In genomic region chr12:24940157-24940556, GRCh38 we compare ENCODE assay signal across 29 cellular contexts.
"Had no signal": no experiment of that assay in that cellular context is flagged by ENCODE, and none has a peak within 500 bp of the region (broad histone marks: within the 10 kb centered on the region; RNA-seq: fewer than 3 reads in every experiment).

No MANE protein-coding gene starts in this region.

- H3K9me3 ChIP-seq: colonic mucosa, esophagus squamous epithelium, gastroesophageal sphincter had no signal

- ATAC-seq: activated CD4-positive, CD25-positive, alpha-beta regulatory T cell treated with anti-CD3 and anti-CD28 coated beads, Interleukin-2, amount 50 U/mL, for 24 hours; activated CD8-positive, alpha-beta memory T cell treated with anti-CD3 and anti-CD28 coated beads, Interleukin-2, amount 10 ng/mL, durations not matched to agents 7 days and 5 days; activated CD8-positive, alpha-beta T cell treated with anti-CD3 and anti-CD28 coated beads, Interleukin-2, amount 10 ng/mL, durations not matched to agents 7 days and 5 days; gastroesophageal sphincter; T-helper 17 cell had no signal

- H3K36me3 Mint-ChIP-seq: activated naive CD8-positive, alpha-beta T cell had no signal

- H3K4me3 Mint-ChIP-seq: activated B cell treated with CpG ODN at 0.5 μM for 24 hours; activated CD8-positive, alpha-beta memory T cell treated with anti-CD3 and anti-CD28 coated beads, Interleukin-2, amount 10 ng/mL, durations not matched to agents 7 days and 5 days; activated CD8-positive, alpha-beta T cell treated with anti-CD3 and anti-CD28 coated beads, Interleukin-2, amount 10 ng/mL, durations not matched to agents 7 days and 5 days; activated naive CD8-positive, alpha-beta T cell; activated T-helper 1 cell treated with anti-CD3 and anti-CD28 coated beads, Interleukin-12 subunit alpha, Interleukin-12 subunit beta, Interleukin-2, Interleukin-4 antibody, amounts not matched to agents 30 ng/mL and 10 ng/mL and 1 ng/mL, durations not matched to agents 14 hours and 24 hours and 36 hours; T-helper 17 cell; T-helper 2 cell treated with Interferon-gamma antibody and Interleukin-4, amounts not matched to agents 5 μg/mL and 100 μg/mL, for 36 hours had no signal

- H3K27ac Mint-ChIP-seq: activated B cell treated with CpG ODN at 0.5 μM for 24 hours; activated CD8-positive, alpha-beta memory T cell treated with anti-CD3 and anti-CD28 coated beads, Interleukin-2, amount 10 ng/mL, durations not matched to agents 7 days and 5 days; activated CD8-positive, alpha-beta T cell treated with anti-CD3 and anti-CD28 coated beads, Interleukin-2, amount 10 ng/mL, durations not matched to agents 7 days and 5 days; activated naive CD8-positive, alpha-beta T cell; activated T-helper 1 cell treated with anti-CD3 and anti-CD28 coated beads, Interleukin-12 subunit alpha, Interleukin-12 subunit beta, Interleukin-2, Interleukin-4 antibody, amounts not matched to agents 30 ng/mL and 10 ng/mL and 1 ng/mL, durations not matched to agents 14 hours and 24 hours and 36 hours; activated T-helper 2 cell treated with anti-CD3 and anti-CD28 coated beads, Interferon-gamma antibody, Interleukin-2, Interleukin-4, amounts not matched to agents 10 μg/mL and 5 μg/mL and 100 μg/mL, durations not matched to agents 14 hours and 24 hours and 36 hours; T-helper 17 cell; T-helper 2 cell treated with Interferon-gamma antibody and Interleukin-4, amounts not matched to agents 5 μg/mL and 100 μg/mL, for 36 hours had no signal

- DNase-seq: activated B cell treated with CpG ODN at 0.5 μM for 24 hours; activated CD4-positive, alpha-beta T cell treated with anti-CD3 and anti-CD28 coated beads for 48 hours; activated CD4-positive, alpha-beta T cell treated with anti-CD3 and anti-CD28 coated beads, Interleukin-2, amount 50 U/mL, for 1 hour; activated CD4-positive, alpha-beta T cell treated with anti-CD3 and anti-CD28 coated beads, Interleukin-2, amount 50 U/mL, for 48 hours; activated CD8-positive, alpha-beta memory T cell treated with anti-CD3 and anti-CD28 coated beads, Interleukin-2, amount 10 ng/mL, durations not matched to agents 7 days and 5 days; activated CD8-positive, alpha-beta memory T cell treated with anti-CD3 and anti-CD28 coated beads, Interleukin-2, amount 50 U/mL, for 4 hours; activated CD8-positive, alpha-beta T cell treated with anti-CD3 and anti-CD28 coated beads, Interleukin-2, amount 10 ng/mL, durations not matched to agents 7 days and 5 days; activated gamma-delta T cell; activated naive CD4-positive, alpha-beta T cell treated with anti-CD3 and anti-CD28 coated beads, Interleukin-2, amount 50 U/mL, for 16 hours; activated naive CD4-positive, alpha-beta T cell treated with Interleukin-2 at 50 U/mL for 16 hours; activated T-cell treated with anti-CD3 and anti-CD28 coated beads, Interleukin-2, amount 50 U/mL, for 1 hour; activated T-cell treated with anti-CD3 and anti-CD28 coated beads, Interleukin-2, amount 50 U/mL, for 48 hours; amniotic stem cell; anterior cingulate cortex; caudate nucleus; colonic mucosa; effector CD8-positive, alpha-beta T cell; esophagus squamous epithelium; T-helper 1 cell; T-helper 17 cell; T1000; WERI-Rb-1 had no signal

- H3K27me3 Mint-ChIP-seq: activated B cell treated with CpG ODN at 0.5 μM for 24 hours; activated CD8-positive, alpha-beta memory T cell treated with anti-CD3 and anti-CD28 coated beads, Interleukin-2, amount 10 ng/mL, durations not matched to agents 7 days and 5 days had no signal

- H3K36me3 ChIP-seq: colonic mucosa, esophagus squamous epithelium, gastroesophageal sphincter, WERI-Rb-1 had no signal

- H3K4me3 ChIP-seq: colonic mucosa, esophagus squamous epithelium, gastroesophageal sphincter had no signal

- H3K27ac ChIP-seq: colonic mucosa, epithelial cell of prostate, esophagus squamous epithelium, gastroesophageal sphincter, WERI-Rb-1 had no signal

- H3K27me3 ChIP-seq: colonic mucosa, gastroesophageal sphincter had no signal

- H3K4me1 ChIP-seq: colonic mucosa, esophagus squamous epithelium, gastroesophageal sphincter had no signal

- H3K4me1 Mint-ChIP-seq: activated CD8-positive, alpha-beta memory T cell treated with anti-CD3 and anti-CD28 coated beads, Interleukin-2, amount 10 ng/mL, durations not matched to agents 7 days and 5 days; T-helper 17 cell had no signal

- H3K9me3 Mint-ChIP-seq: activated B cell treated with CpG ODN at 0.5 μM for 24 hours; activated T-helper 1 cell treated with anti-CD3 and anti-CD28 coated beads, Interleukin-12 subunit alpha, Interleukin-12 subunit beta, Interleukin-2, Interleukin-4 antibody, amounts not matched to agents 30 ng/mL and 10 ng/mL and 1 ng/mL, durations not matched to agents 14 hours and 24 hours and 36 hours; activated T-helper 2 cell treated with anti-CD3 and anti-CD28 coated beads, Interferon-gamma antibody, Interleukin-2, Interleukin-4, amounts not matched to agents 10 μg/mL and 5 μg/mL and 100 μg/mL, durations not matched to agents 14 hours and 24 hours and 36 hours; T-helper 2 cell treated with Interferon-gamma antibody and Interleukin-4, amounts not matched to agents 5 μg/mL and 100 μg/mL, for 36 hours had no signal
